In the genomic region with DNA sequence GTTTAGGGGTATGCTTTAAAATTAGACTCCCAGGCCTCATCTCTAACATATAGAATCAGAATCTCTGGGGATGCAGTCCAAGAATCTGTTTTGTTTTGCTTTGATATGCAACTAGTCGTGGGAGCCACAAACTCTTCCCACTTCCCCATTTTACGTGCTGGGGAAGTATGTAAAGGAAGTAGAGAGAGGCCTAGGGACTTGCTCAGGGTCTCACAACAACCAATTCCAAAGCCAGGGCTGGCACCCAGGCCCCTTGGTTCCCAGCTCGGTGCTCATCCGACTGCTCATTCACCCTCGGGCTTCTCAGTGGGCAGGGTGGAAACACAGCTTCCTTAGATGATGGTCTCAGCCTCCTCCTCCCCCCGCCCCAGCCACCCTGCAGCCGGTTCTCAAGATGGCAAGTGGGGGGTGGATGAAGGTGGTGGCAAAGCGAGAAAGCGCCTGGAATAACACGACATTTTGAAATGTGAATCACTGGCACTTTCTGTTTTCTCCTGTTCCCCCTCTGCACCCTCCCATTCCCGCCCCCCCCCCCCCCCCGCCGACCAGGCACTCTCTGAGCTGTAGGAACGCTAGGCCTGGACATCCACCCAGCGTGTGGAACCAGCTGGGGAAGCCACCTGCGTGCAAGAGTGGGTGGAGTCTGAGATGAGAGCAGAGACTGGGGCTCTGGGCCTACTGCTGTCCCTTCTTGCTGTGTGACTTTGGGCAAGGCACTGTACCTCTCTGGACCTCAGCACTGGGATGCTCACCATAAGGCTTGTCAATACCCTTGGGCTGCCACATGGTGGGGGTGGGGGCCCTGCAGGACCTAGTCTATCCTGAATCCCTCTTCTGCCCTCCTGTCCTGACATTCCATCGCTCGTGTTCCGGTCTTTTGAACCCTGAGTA, we compare ENCODE assay signal across 11 cellular contexts.
DNase-seq lines count a peak whose midpoint lies in the region; ATAC-seq, FAIRE-seq and TF ChIP-seq lines count a peak whose summit lies in the region.
"Had no signal": no experiment of that assay in that cellular context is flagged by ENCODE, and none has a peak within 500 bp of the region (broad histone marks: within the 10 kb centered on the region; RNA-seq: fewer than 3 reads in every experiment).

No MANE protein-coding gene starts in this region.

- H3K9ac ChIP-seq in GM12878 (ENCODE audit: control insufficient read depth, insufficient read depth, low read length) = peak overlapping the region; percentile 56; the same call in 1 of the 2 replicates
- H3K9ac ChIP-seq: neural progenitor cell had no signal

- H3K27ac ChIP-seq in heart left ventricle (peak overlapping the region in 1 of 12 donors; percentile 76), left ventricle myocardium inferior (replicated peaks) (no peak overlapping the region), GM12878 (ENCODE audit: control insufficient read depth, insufficient read depth) (peak overlapping the region; percentile 87), transverse colon (peak overlapping the region in 3 of 4 donors; percentile 9 to 48 (median 44))
- H3K27ac ChIP-seq: neural progenitor cell had no signal

- H3K27me3 Mint-ChIP-seq in chondrocyte (ENCODE audit: low read depth) = peaks cover 30% of the 10 kb centered on the region

- H3K79me2 ChIP-seq in GM12878 (ENCODE audit: control insufficient read depth, insufficient read depth, low read length) = no peaks in the 10 kb centered on the region

- SMC1A ChIA-PET in GM12878 (lab: Charles Lee; ENCODE audit: uncharacterized antibody, unreplicated experiment) = interaction anchor here (1.0 to 5.9 kb wide), 7 partner anchors 13 to 837 kb away, joined by 3 to 58 read pairs (median 8); no protein-coding TSS in a partner anchor

- no peaks in the 10 kb centered on the region for H4K20me1 ChIP-seq in GM12878 (ENCODE audit: control insufficient read depth, insufficient read depth)

- ATAC-seq in heart left ventricle (peak in 3 of 4 donors; percentile 28 to 59 (median 29)), HG03460 (IDR thresholded peaks at IDR 0.05; ENCODE audit: unreplicated experiment) (peak; percentile 26), GM12878 (peak; percentile 58)

- TF ChIP-seq CTCF in heart left ventricle (IDR thresholded peaks at IDR 0.05) = no peak
- no peak for TF ChIP-seq CTCF in left ventricle myocardium inferior (IDR thresholded peaks at IDR 0.05; ENCODE audit: borderline replicate concordance)
- no peak for TF ChIP-seq CTCF in GM12878 (IDR thresholded peaks at IDR 0.05 in 2 of 3, conservative IDR thresholded peaks at IDR 0.05 in 1 of 3; ENCODE audit: control insufficient read depth in 2 of 3, extremely low read depth in 1 of 3, insufficient read depth in 1 of 3, low read depth in 3 of 3, low read length in 3 of 3)
- TF ChIP-seq CTCF in transverse colon (IDR thresholded peaks at IDR 0.05) = no peak
- TF ChIP-seq CTCF in chondrocyte (IDR thresholded peaks at IDR 0.05) = no peak

- H3K4me1 ChIP-seq in heart left ventricle (peaks cover 0 to 47% (median 4%) of the 10 kb centered on the region in 12 donors), left ventricle myocardium inferior (peaks cover 23% of the 10 kb centered on the region), GM12878 (ENCODE audit: control insufficient read depth, insufficient read depth, low read length) (peaks cover 54% of the 10 kb centered on the region), transverse colon (peaks cover 0 to 14% (median 2%) of the 10 kb centered on the region in 4 donors)
- H3K4me1 ChIP-seq: HAP-1 had no signal

- H2AFZ ChIP-seq in GM12878 (ENCODE audit: control insufficient read depth, low read depth, low read length) = peak overlapping the region; percentile 37
- H2AFZ ChIP-seq: neural progenitor cell had no signal

- 70 to 82% (median 81%) methylated on average over 16 to 19 of the region's 19 CpGs for WGBS in heart left ventricle, 4 donors
- WGBS in GM12878 (ENCODE audit: insufficient coverage, insufficient replicate concordance, low lambda C conversion rate, missing lambda C conversion rate) = 22% methylated on average over 14 of the region's 19 CpGs
- 81% methylated on average over 17 of the region's 19 CpGs; no CpG with 5 or more reads in 1 of the 2 donors for WGBS in transverse colon (ENCODE audit: low coverage in 1 of 2), 2 donors

- peaks cover 16% of the 10 kb centered on the region for H3K4me1 Mint-ChIP-seq in chondrocyte (ENCODE audit: low read depth)

- no peaks in the 10 kb centered on the region for H3K36me3 Mint-ChIP-seq in chondrocyte (ENCODE audit: low read depth)
- H3K36me3 Mint-ChIP-seq: neural progenitor cell had no signal

- no peaks in the 10 kb centered on the region for H3K36me3 ChIP-seq in heart left ventricle
- no peaks in the 10 kb centered on the region for H3K36me3 ChIP-seq in left ventricle myocardium inferior
- no peaks in the 10 kb centered on the region for H3K36me3 ChIP-seq in GM12878 (ENCODE audit: control insufficient read depth in 2 of 2, insufficient read depth in 2 of 2, low read length in 1 of 2)
- H3K36me3 ChIP-seq in transverse colon = no peaks in the 10 kb centered on the region
- H3K36me3 ChIP-seq: HAP-1, neural progenitor cell had no signal

- peaks cover 0 to 25% (median 6%) of the 10 kb centered on the region in 9 donors for H3K27me3 ChIP-seq in heart left ventricle
- peaks cover 60% of the 10 kb centered on the region for H3K27me3 ChIP-seq in left ventricle myocardium inferior (ENCODE audit: low read depth)
- H3K27me3 ChIP-seq in GM12878 (replicated peaks in 1 of 2; ENCODE audit: control insufficient read depth in 2 of 2, insufficient read depth in 2 of 2, low read length in 1 of 2) = no peaks in the 10 kb centered on the region; a peak in 2 of 4 replicates
- H3K27me3 ChIP-seq in transverse colon = no peaks in the 10 kb centered on the region
- H3K27me3 ChIP-seq: neural progenitor cell had no signal

- TF ChIP-seq RAD21 in GM12878 (IDR thresholded peaks at IDR 0.05; ENCODE audit: insufficient read depth, low read depth, low read length) = no peak

- no peaks in the 10 kb centered on the region for H3K9me3 Mint-ChIP-seq in chondrocyte (ENCODE audit: low read depth)
- H3K9me3 Mint-ChIP-seq: neural progenitor cell had no signal

- H3K4me2 ChIP-seq in GM12878 (ENCODE audit: control insufficient read depth, insufficient read depth) = peak overlapping the region; percentile 64
- H3K4me2 ChIP-seq: neural progenitor cell had no signal

- RAD21 ChIA-PET in GM12878 (lab: Charles Lee; ENCODE audit: unreplicated experiment) = interaction anchor here (0.6 to 5.7 kb wide), 12 partner anchors 11 to 473 kb away, joined by 3 to 47 read pairs (median 4); no protein-coding TSS in a partner anchor

- TF ChIP-seq POLR2A in heart left ventricle (IDR thresholded peaks at IDR 0.05) (no peak), GM12878 (IDR thresholded peaks at IDR 0.05; ENCODE audit: low read depth, low read length) (no peak), transverse colon (IDR thresholded peaks at IDR 0.05) (no peak)

- BruUV-seq in GM12878 (replicated peaks; lab: Mats Ljungman, UMichigan) = no TSS peak

- POLR2A ChIA-PET in GM12878 (lab: Charles Lee) = interaction anchor here (0.6 to 1.9 kb wide), 3 partner anchors 10 to 1074 kb away, joined by 3 to 7 read pairs (median 7); no protein-coding TSS in a partner anchor

- H3K4me3 ChIP-seq in heart left ventricle (no peak overlapping the region), left ventricle myocardium inferior (no peak overlapping the region), GM12878 (peak overlapping the region; percentile 52; the same call in 1 of the 2 replicates), transverse colon (no peak overlapping the region)
- H3K4me3 ChIP-seq: HAP-1, neural progenitor cell had no signal

- peak in 3 of 5 donors; percentile 12 to 55 (median 23) for DNase-seq in heart left ventricle
- DNase-seq in left ventricle myocardium inferior = no peak
- peak; percentile 89 for DNase-seq in GM12878 (ENCODE audit: low read depth, low spot score)
- peak; percentile 40 for DNase-seq in transverse colon
- DNase-seq in chondrocyte (ENCODE audit: low spot score) = no peak
- DNase-seq in DMS 273 treated with DMSO at 0.1 percent for 48 hours (lab: John Stamatoyannopoulos, UW) = no peak
- DNase-seq in DMS114 treated with DMSO at 0.1 percent for 48 hours (lab: John Stamatoyannopoulos, UW; ENCODE audit: unreplicated experiment) = no peak
- DNase-seq: NCI-H524 treated with DMSO at 0.1 percent for 48 hours had no signal

- H3K9me3 ChIP-seq in heart left ventricle = no peaks in the 10 kb centered on the region
- H3K9me3 ChIP-seq in left ventricle myocardium inferior (replicated peaks) = no peaks in the 10 kb centered on the region
- H3K9me3 ChIP-seq in GM12878 (replicated peaks; ENCODE audit: control insufficient read depth, insufficient read depth, low read length) = no peaks in the 10 kb centered on the region
- H3K9me3 ChIP-seq in transverse colon = no peaks in the 10 kb centered on the region
- H3K9me3 ChIP-seq: HAP-1 had no signal

- intact Hi-C loops in heart left ventricle (cut with DNase I) = no loop called here
- intact Hi-C loops in left ventricle myocardium inferior (cut with micrococcal nuclease) = no loop called here
- intact Hi-C loops in GM12878 (cut with micrococcal nuclease; ENCODE audit: unreplicated experiment) = no loop called here
- intact Hi-C loops in transverse colon (cut with DNase I; ENCODE audit: low total_unique reads) = no loop called here

- no peak overlapping the region for H3K27ac Mint-ChIP-seq in chondrocyte (ENCODE audit: unreplicated experiment)
- H3K27ac Mint-ChIP-seq: neural progenitor cell had no signal

- in situ Hi-C loops in GM12878 (cut with MboI) = no loop called here
- in situ Hi-C loops in transverse colon (cut with MboI; ENCODE audit: low pct_ligation_motif_present in 1 of 4, low pct_unique_long_range_greater_than_20kb in 1 of 4, low sequenced_read_pairs in 3 of 4) = no loop called here

- no peak overlapping the region for H3K4me3 Mint-ChIP-seq in chondrocyte (ENCODE audit: unreplicated experiment)
- H3K4me3 Mint-ChIP-seq: neural progenitor cell had no signal

- peak; percentile 74 for FAIRE-seq in GM12878 (lab: Jason Lieb, UNC)

- CTCF ChIA-PET in GM12878 (lab: Yijun Ruan, JAX) = interaction anchor here (1.0 to 2.8 kb wide), 3 partner anchors 11 to 83 kb away, joined by 3 to 13 read pairs (median 3); no protein-coding TSS in a partner anchor

- TF ChIP-seq EP300 in GM12878 (IDR thresholded peaks at IDR 0.05; ENCODE audit: borderline replicate concordance in 1 of 2, control insufficient read depth in 1 of 2, low read depth in 2 of 2, low read length in 2 of 2) (peak; percentile 44 to 70; a peak in 2 of 4 replicates), transverse colon (IDR thresholded peaks at IDR 0.05; ENCODE audit: low read depth) (no peak)

TF ChIP-seq in GM12878, 131 proteins besides CTCF, POLR2A, EP300 and RAD21 (continues in another document):
- TF ChIP-seq CREM (IDR thresholded peaks at IDR 0.05; ENCODE audit: low read depth) (no peak), POLR2AphosphoS2 (IDR thresholded peaks at IDR 0.05; ENCODE audit: low read depth, low read length) (no peak), TCF3 (IDR thresholded peaks at IDR 0.05; ENCODE audit: borderline replicate concordance, insufficient read depth, low read depth, low read length) (peak; percentile 47; the same call in 1 of the 2 replicates), SREBF2 (IDR thresholded peaks at IDR 0.05; ENCODE audit: low read length) (no peak), TCF12 (IDR thresholded peaks at IDR 0.05; ENCODE audit: low read depth, low read length) (peak; percentile 62; the same call in 1 of the 2 replicates), RUNX3 (IDR thresholded peaks at IDR 0.05; ENCODE audit: low read length) (peak; percentile 92)

Comparison
In these comparisons a context has a peak if more than half of its experiments do, and no peak if none do; other contexts are left out.
1. DNase-seq: peak in heart left ventricle (3 of 5), GM12878 (single experiment) and transverse colon (single experiment); none in left ventricle myocardium inferior (single experiment), chondrocyte (single experiment), DMS 273 treated with DMSO at 0.1 percent for 48 hours (single experiment) and DMS114 treated with DMSO at 0.1 percent for 48 hours (single experiment).
2. Peak in every context shown above with its lines, with median percentiles within 50 percentile points of each other: ATAC-seq.